Comparison of ENCODE assay signal across 26 cellular contexts in genomic region chr9:88804289-88804596, GRCh38.
DNase-seq lines count a peak whose midpoint lies in the region; ATAC-seq and TF ChIP-seq lines count a peak whose summit lies in the region.
"Had no signal": no experiment of that assay in that cellular context is flagged by ENCODE, and none has a peak within 500 bp of the region (broad histone marks: within the 10 kb centered on the region; RNA-seq: fewer than 3 reads in every experiment).

No MANE protein-coding gene starts in this region.

- no peaks in the 10 kb centered on the region for H3K9me3 Mint-ChIP-seq in activated naive CD8-positive, alpha-beta T cell treated with anti-CD3 and anti-CD28 coated beads, Interleukin-2, amount 50 U/mL, for 24 hours
- H3K9me3 Mint-ChIP-seq in activated naive CD8-positive, alpha-beta T cell treated with anti-CD3 and anti-CD28 coated beads for 36 hours: no peaks in the 10 kb centered on the region
- H3K9me3 Mint-ChIP-seq: memory B cell had no signal

- peaks cover 5% of the 10 kb centered on the region for H3K4me1 Mint-ChIP-seq in activated naive CD8-positive, alpha-beta T cell treated with anti-CD3 and anti-CD28 coated beads, Interleukin-2, amount 50 U/mL, for 24 hours
- H3K4me1 Mint-ChIP-seq in activated naive CD8-positive, alpha-beta T cell treated with anti-CD3 and anti-CD28 coated beads for 36 hours: peaks cover 2% of the 10 kb centered on the region

- TF ChIP-seq CTCF in fibroblast of mammary gland (conservative IDR thresholded peaks at IDR 0.05; ENCODE audit: control insufficient read depth, insufficient read depth, low read depth, low read length): no peak
- no peak for TF ChIP-seq CTCF in GM10248 (IDR thresholded peaks at IDR 0.05; ENCODE audit: control extremely low read depth, extremely low read depth, low read depth, missing control alignments)
- no peak for TF ChIP-seq CTCF in tibial artery (IDR thresholded peaks at IDR 0.05)

- intact Hi-C loops in tibial artery (cut with DNase I; ENCODE audit: low total_unique reads): no loop called here

- peak; percentile 36 for ATAC-seq in activated naive CD8-positive, alpha-beta T cell treated with anti-CD3 and anti-CD28 coated beads, Interleukin-2, amount 50 U/mL, for 24 hours
- peak; percentile 47; the same call in 2 of the 3 replicates for ATAC-seq in SK-N-SH treated with all-trans-retinoic acid at 6 μM for 48 hours
- no peak for ATAC-seq in HG03439 (IDR thresholded peaks at IDR 0.05; ENCODE audit: unreplicated experiment)
- ATAC-seq: A549; activated CD8-positive, alpha-beta T cell treated with anti-CD3 and anti-CD28 coated beads, Interleukin-2, amount 10 ng/mL, durations not matched to agents 7 days and 5 days; HepG2; left cardiac atrium had no signal

- POLR2A ChIA-PET in GM10248 (lab: Yijun Ruan, JAX): no interaction called here

- CTCF ChIA-PET in GM10248 (lab: Yijun Ruan, JAX): no interaction called here

- no peaks in the 10 kb centered on the region for H3K27me3 ChIP-seq in tibial artery
- H3K27me3 ChIP-seq: BE2C, upper lobe of left lung had no signal

- no peak overlapping the region for H3K27ac Mint-ChIP-seq in activated naive CD8-positive, alpha-beta T cell treated with anti-CD3 and anti-CD28 coated beads, Interleukin-2, amount 50 U/mL, for 24 hours
- no peak overlapping the region for H3K27ac Mint-ChIP-seq in activated naive CD8-positive, alpha-beta T cell treated with anti-CD3 and anti-CD28 coated beads for 36 hours
- H3K27ac Mint-ChIP-seq: activated CD8-positive, alpha-beta T cell treated with anti-CD3 and anti-CD28 coated beads, Interleukin-2, amount 10 ng/mL, durations not matched to agents 7 days and 5 days; H9; memory B cell had no signal

- no peak overlapping the region for H3K4me3 ChIP-seq in fibroblast of mammary gland (ENCODE audit: control insufficient read depth, low read depth, low read length)
- H3K4me3 ChIP-seq in tibial artery: no peak overlapping the region
- H3K4me3 ChIP-seq: A549, prostate gland, upper lobe of left lung had no signal

- H3K27me3 Mint-ChIP-seq in activated naive CD8-positive, alpha-beta T cell treated with anti-CD3 and anti-CD28 coated beads, Interleukin-2, amount 50 U/mL, for 24 hours: peaks cover 41% of the 10 kb centered on the region
- H3K27me3 Mint-ChIP-seq in activated naive CD8-positive, alpha-beta T cell treated with anti-CD3 and anti-CD28 coated beads for 36 hours: peaks cover 46% of the 10 kb centered on the region

- no peak overlapping the region for H3K27ac ChIP-seq in tibial artery
- H3K27ac ChIP-seq: A549, HL-60, prostate gland, upper lobe of left lung had no signal

- no peaks in the 10 kb centered on the region for H3K36me3 Mint-ChIP-seq in activated naive CD8-positive, alpha-beta T cell treated with anti-CD3 and anti-CD28 coated beads, Interleukin-2, amount 50 U/mL, for 24 hours (ENCODE audit: low read depth)
- H3K36me3 Mint-ChIP-seq in activated naive CD8-positive, alpha-beta T cell treated with anti-CD3 and anti-CD28 coated beads for 36 hours: no peaks in the 10 kb centered on the region
- H3K36me3 Mint-ChIP-seq: memory B cell had no signal

- no peaks in the 10 kb centered on the region for H3K9me3 ChIP-seq in tibial artery
- H3K9me3 ChIP-seq: BE2C, prostate gland, upper lobe of left lung had no signal

- no peak for DNase-seq in activated naive CD8-positive, alpha-beta T cell treated with anti-CD3 and anti-CD28 coated beads, Interleukin-2, amount 50 U/mL, for 24 hours
- DNase-seq in activated naive CD8-positive, alpha-beta T cell treated with anti-CD3 and anti-CD28 coated beads for 36 hours: no peak
- peak; percentile 78 for DNase-seq in fibroblast of mammary gland (ENCODE audit: low read depth)
- DNase-seq in GM10248 (ENCODE audit: extremely low spot score): no peak
- DNase-seq in NCI-H446 treated with DMSO at 0.1 percent for 48 hours (lab: John Stamatoyannopoulos, UW): no peak
- no peak for DNase-seq in tibial artery
- DNase-seq: activated CD4-positive, CD25-positive, alpha-beta regulatory T cell treated with anti-CD3 and anti-CD28 coated beads, Interleukin-2, amount 50 U/mL, for 72 hours; activated CD8-positive, alpha-beta T cell treated with anti-CD3 and anti-CD28 coated beads, Interleukin-2, amount 10 ng/mL, durations not matched to agents 7 days and 5 days; activated gamma-delta T cell treated with Interleukin-2 at 50 U/mL for 16 hours; activated T-cell treated with anti-CD3 and anti-CD28 coated beads for 4 hours; DND-41; H9; left cardiac atrium; NCI-H1105; NCI-H226; NCI-H774; SHP77 treated with DMSO at 0.1 percent for 48 hours; upper lobe of left lung had no signal

- peaks cover 0 to 8% (median 2%) of the 10 kb centered on the region in 4 donors for H3K4me1 ChIP-seq in tibial artery
- H3K4me1 ChIP-seq: prostate gland, upper lobe of left lung had no signal

- no peaks in the 10 kb centered on the region for H3K36me3 ChIP-seq in tibial artery
- H3K36me3 ChIP-seq: BE2C, prostate gland, upper lobe of left lung had no signal

- no peak overlapping the region for H3K4me3 Mint-ChIP-seq in activated naive CD8-positive, alpha-beta T cell treated with anti-CD3 and anti-CD28 coated beads, Interleukin-2, amount 50 U/mL, for 24 hours
- H3K4me3 Mint-ChIP-seq in activated naive CD8-positive, alpha-beta T cell treated with anti-CD3 and anti-CD28 coated beads for 36 hours: no peak overlapping the region
- H3K4me3 Mint-ChIP-seq: activated CD8-positive, alpha-beta T cell treated with anti-CD3 and anti-CD28 coated beads, Interleukin-2, amount 10 ng/mL, durations not matched to agents 7 days and 5 days; H9; memory B cell had no signal

TF ChIP-seq in SK-N-SH treated with all-trans-retinoic acid at 6 μM for 48 hours, 23 proteins besides CTCF, POLR2A, EP300 and RAD21:
- TF ChIP-seq BACH2 (CRISPR knock-in tag; IDR thresholded peaks at IDR 0.05; ENCODE audit: borderline replicate concordance): no peak
- no peak for TF ChIP-seq ZNF565 (CRISPR knock-in tag; conservative IDR thresholded peaks at IDR 0.05; ENCODE audit: low read depth)
